Comparison of ENCODE assay signal across 2 cellular contexts in the genomic region with DNA sequence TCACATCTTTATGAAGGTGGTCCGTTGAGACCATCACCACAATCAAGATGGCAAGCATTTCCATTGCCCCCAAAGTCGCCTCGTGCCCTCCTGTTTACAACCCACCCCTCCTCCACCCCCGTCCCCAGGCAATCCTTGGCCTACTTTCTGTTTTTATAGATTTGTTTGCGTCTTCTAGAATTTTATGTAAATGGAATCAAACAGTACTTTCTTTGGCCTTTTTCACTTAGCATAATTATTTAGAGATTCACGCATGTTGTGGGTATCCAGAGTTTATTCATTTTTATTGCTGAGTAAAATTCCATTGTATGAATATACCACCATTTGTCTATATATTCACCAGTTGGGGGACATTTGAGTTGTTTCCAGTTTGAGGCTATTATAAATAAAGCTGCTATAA.
TF ChIP-seq lines count a peak whose summit lies in the region.

No MANE protein-coding gene starts in this region.

TF ChIP-seq in IMR-90, 13 proteins besides CTCF, POLR2A, EP300 and RAD21:
- TF ChIP-seq MAFK (IDR thresholded peaks at IDR 0.05; ENCODE audit: low read depth, low read length): no peak
- TF ChIP-seq, protein P1, sequence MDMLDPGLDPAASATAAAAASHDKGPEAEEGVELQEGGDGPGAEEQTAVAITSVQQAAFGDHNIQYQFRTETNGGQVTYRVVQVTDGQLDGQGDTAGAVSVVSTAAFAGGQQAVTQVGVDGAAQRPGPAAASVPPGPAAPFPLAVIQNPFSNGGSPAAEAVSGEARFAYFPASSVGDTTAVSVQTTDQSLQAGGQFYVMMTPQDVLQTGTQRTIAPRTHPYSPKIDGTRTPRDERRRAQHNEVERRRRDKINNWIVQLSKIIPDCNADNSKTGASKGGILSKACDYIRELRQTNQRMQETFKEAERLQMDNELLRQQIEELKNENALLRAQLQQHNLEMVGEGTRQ (IDR thresholded peaks at IDR 0.05; ENCODE audit: low read depth, low read length): no peak
- no peak for TF ChIP-seq FOS (IDR thresholded peaks at IDR 0.05; ENCODE audit: low read depth, low read length)
- TF ChIP-seq MXI1 (IDR thresholded peaks at IDR 0.05; ENCODE audit: borderline replicate concordance, low read depth, low read length): no peak
- TF ChIP-seq, protein P2, sequence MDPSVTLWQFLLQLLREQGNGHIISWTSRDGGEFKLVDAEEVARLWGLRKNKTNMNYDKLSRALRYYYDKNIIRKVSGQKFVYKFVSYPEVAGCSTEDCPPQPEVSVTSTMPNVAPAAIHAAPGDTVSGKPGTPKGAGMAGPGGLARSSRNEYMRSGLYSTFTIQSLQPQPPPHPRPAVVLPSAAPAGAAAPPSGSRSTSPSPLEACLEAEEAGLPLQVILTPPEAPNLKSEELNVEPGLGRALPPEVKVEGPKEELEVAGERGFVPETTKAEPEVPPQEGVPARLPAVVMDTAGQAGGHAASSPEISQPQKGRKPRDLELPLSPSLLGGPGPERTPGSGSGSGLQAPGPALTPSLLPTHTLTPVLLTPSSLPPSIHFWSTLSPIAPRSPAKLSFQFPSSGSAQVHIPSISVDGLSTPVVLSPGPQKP (IDR thresholded peaks at IDR 0.05; ENCODE audit: borderline replicate concordance, low read depth, low read length): no peak
- no peak for TF ChIP-seq NFE2L2 (IDR thresholded peaks at IDR 0.05; ENCODE audit: low read depth, low read length)
- no peak for TF ChIP-seq SMC3 (IDR thresholded peaks at IDR 0.05; ENCODE audit: low read depth, low read length)
- TF ChIP-seq RFX5 (IDR thresholded peaks at IDR 0.05; ENCODE audit: low read depth, low read length): no peak
- no peak for TF ChIP-seq MAZ (IDR thresholded peaks at IDR 0.05; ENCODE audit: borderline replicate concordance, low read depth, low read length)
- no peak for TF ChIP-seq CEBPB (IDR thresholded peaks at IDR 0.05; ENCODE audit: low read depth, low read length)
- TF ChIP-seq RCOR1 (IDR thresholded peaks at IDR 0.05; ENCODE audit: insufficient replicate concordance, low read length): no peak
- no peak for TF ChIP-seq BHLHE40 (IDR thresholded peaks at IDR 0.05; ENCODE audit: low read depth, low read length)
- TF ChIP-seq CHD1 (IDR thresholded peaks at IDR 0.05; ENCODE audit: low read depth, low read length): no peak

TF ChIP-seq in K562, 482 proteins besides CTCF, POLR2A, EP300 and RAD21 (continues in another document):
- no peak for TF ChIP-seq MCM3 (IDR thresholded peaks at IDR 0.05)
- no peak for TF ChIP-seq POU5F1 (IDR thresholded peaks at IDR 0.05; ENCODE audit: borderline replicate concordance, low read depth, low read length, partially characterized antibody)
- no peak for TF ChIP-seq TAF9B (IDR thresholded peaks at IDR 0.05; ENCODE audit: partially characterized antibody)
- TF ChIP-seq CCNT2 (IDR thresholded peaks at IDR 0.05; ENCODE audit: borderline replicate concordance, extremely low read depth, insufficient read length, low read depth, low read length): no peak
- TF ChIP-seq PHF21A (IDR thresholded peaks at IDR 0.05; ENCODE audit: borderline replicate concordance, low read depth): no peak
- TF ChIP-seq, protein P3, sequence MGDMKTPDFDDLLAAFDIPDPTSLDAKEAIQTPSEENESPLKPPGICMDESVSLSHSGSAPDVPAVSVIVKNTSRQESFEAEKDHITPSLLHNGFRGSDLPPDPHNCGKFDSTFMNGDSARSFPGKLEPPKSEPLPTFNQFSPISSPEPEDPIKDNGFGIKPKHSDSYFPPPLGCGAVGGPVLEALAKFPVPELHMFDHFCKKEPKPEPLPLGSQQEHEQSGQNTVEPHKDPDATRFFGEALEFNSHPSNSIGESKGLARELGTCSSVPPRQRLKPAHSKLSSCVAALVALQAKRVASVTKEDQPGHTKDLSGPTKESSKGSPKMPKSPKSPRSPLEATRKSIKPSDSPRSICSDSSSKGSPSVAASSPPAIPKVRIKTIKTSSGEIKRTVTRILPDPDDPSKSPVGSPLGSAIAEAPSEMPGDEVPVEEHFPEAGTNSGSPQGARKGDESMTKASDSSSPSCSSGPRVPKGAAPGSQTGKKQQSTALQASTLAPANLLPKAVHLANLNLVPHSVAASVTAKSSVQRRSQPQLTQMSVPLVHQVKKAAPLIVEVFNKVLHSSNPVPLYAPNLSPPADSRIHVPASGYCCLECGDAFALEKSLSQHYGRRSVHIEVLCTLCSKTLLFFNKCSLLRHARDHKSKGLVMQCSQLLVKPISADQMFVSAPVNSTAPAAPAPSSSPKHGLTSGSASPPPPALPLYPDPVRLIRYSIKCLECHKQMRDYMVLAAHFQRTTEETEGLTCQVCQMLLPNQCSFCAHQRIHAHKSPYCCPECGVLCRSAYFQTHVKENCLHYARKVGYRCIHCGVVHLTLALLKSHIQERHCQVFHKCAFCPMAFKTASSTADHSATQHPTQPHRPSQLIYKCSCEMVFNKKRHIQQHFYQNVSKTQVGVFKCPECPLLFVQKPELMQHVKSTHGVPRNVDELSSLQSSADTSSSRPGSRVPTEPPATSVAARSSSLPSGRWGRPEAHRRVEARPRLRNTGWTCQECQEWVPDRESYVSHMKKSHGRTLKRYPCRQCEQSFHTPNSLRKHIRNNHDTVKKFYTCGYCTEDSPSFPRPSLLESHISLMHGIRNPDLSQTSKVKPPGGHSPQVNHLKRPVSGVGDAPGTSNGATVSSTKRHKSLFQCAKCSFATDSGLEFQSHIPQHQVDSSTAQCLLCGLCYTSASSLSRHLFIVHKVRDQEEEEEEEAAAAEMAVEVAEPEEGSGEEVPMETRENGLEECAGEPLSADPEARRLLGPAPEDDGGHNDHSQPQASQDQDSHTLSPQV (IDR thresholded peaks at IDR 0.05): no peak
- no peak for TF ChIP-seq BMI1 (IDR thresholded peaks at IDR 0.05; ENCODE audit: low read length)
- no peak for TF ChIP-seq ZKSCAN8 (CRISPR knock-in tag; IDR thresholded peaks at IDR 0.05)
- TF ChIP-seq, protein P4, sequence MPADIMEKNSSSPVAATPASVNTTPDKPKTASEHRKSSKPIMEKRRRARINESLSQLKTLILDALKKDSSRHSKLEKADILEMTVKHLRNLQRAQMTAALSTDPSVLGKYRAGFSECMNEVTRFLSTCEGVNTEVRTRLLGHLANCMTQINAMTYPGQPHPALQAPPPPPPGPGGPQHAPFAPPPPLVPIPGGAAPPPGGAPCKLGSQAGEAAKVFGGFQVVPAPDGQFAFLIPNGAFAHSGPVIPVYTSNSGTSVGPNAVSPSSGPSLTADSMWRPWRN (IDR thresholded peaks at IDR 0.05; ENCODE audit: low read depth): no peak
- TF ChIP-seq, protein P5, sequence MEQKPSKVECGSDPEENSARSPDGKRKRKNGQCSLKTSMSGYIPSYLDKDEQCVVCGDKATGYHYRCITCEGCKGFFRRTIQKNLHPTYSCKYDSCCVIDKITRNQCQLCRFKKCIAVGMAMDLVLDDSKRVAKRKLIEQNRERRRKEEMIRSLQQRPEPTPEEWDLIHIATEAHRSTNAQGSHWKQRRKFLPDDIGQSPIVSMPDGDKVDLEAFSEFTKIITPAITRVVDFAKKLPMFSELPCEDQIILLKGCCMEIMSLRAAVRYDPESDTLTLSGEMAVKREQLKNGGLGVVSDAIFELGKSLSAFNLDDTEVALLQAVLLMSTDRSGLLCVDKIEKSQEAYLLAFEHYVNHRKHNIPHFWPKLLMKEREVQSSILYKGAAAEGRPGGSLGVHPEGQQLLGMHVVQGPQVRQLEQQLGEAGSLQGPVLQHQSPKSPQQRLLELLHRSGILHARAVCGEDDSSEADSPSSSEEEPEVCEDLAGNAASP (IDR thresholded peaks at IDR 0.05): no peak
- TF ChIP-seq, protein P6, sequence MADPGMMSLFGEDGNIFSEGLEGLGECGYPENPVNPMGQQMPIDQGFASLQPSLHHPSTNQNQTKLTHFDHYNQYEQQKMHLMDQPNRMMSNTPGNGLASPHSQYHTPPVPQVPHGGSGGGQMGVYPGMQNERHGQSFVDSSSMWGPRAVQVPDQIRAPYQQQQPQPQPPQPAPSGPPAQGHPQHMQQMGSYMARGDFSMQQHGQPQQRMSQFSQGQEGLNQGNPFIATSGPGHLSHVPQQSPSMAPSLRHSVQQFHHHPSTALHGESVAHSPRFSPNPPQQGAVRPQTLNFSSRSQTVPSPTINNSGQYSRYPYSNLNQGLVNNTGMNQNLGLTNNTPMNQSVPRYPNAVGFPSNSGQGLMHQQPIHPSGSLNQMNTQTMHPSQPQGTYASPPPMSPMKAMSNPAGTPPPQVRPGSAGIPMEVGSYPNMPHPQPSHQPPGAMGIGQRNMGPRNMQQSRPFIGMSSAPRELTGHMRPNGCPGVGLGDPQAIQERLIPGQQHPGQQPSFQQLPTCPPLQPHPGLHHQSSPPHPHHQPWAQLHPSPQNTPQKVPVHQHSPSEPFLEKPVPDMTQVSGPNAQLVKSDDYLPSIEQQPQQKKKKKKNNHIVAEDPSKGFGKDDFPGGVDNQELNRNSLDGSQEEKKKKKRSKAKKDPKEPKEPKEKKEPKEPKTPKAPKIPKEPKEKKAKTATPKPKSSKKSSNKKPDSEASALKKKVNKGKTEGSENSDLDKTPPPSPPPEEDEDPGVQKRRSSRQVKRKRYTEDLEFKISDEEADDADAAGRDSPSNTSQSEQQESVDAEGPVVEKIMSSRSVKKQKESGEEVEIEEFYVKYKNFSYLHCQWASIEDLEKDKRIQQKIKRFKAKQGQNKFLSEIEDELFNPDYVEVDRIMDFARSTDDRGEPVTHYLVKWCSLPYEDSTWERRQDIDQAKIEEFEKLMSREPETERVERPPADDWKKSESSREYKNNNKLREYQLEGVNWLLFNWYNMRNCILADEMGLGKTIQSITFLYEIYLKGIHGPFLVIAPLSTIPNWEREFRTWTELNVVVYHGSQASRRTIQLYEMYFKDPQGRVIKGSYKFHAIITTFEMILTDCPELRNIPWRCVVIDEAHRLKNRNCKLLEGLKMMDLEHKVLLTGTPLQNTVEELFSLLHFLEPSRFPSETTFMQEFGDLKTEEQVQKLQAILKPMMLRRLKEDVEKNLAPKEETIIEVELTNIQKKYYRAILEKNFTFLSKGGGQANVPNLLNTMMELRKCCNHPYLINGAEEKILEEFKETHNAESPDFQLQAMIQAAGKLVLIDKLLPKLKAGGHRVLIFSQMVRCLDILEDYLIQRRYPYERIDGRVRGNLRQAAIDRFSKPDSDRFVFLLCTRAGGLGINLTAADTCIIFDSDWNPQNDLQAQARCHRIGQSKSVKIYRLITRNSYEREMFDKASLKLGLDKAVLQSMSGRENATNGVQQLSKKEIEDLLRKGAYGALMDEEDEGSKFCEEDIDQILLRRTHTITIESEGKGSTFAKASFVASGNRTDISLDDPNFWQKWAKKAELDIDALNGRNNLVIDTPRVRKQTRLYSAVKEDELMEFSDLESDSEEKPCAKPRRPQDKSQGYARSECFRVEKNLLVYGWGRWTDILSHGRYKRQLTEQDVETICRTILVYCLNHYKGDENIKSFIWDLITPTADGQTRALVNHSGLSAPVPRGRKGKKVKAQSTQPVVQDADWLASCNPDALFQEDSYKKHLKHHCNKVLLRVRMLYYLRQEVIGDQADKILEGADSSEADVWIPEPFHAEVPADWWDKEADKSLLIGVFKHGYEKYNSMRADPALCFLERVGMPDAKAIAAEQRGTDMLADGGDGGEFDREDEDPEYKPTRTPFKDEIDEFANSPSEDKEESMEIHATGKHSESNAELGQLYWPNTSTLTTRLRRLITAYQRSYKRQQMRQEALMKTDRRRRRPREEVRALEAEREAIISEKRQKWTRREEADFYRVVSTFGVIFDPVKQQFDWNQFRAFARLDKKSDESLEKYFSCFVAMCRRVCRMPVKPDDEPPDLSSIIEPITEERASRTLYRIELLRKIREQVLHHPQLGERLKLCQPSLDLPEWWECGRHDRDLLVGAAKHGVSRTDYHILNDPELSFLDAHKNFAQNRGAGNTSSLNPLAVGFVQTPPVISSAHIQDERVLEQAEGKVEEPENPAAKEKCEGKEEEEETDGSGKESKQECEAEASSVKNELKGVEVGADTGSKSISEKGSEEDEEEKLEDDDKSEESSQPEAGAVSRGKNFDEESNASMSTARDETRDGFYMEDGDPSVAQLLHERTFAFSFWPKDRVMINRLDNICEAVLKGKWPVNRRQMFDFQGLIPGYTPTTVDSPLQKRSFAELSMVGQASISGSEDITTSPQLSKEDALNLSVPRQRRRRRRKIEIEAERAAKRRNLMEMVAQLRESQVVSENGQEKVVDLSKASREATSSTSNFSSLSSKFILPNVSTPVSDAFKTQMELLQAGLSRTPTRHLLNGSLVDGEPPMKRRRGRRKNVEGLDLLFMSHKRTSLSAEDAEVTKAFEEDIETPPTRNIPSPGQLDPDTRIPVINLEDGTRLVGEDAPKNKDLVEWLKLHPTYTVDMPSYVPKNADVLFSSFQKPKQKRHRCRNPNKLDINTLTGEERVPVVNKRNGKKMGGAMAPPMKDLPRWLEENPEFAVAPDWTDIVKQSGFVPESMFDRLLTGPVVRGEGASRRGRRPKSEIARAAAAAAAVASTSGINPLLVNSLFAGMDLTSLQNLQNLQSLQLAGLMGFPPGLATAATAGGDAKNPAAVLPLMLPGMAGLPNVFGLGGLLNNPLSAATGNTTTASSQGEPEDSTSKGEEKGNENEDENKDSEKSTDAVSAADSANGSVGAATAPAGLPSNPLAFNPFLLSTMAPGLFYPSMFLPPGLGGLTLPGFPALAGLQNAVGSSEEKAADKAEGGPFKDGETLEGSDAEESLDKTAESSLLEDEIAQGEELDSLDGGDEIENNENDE (IDR thresholded peaks at IDR 0.05; ENCODE audit: low read depth, low read length): no peak
- 0 out of 2 replicates have a peak, but pooled peaks have one; percentile 41 for TF ChIP-seq HOXB6 (CRISPR knock-in tag; IDR thresholded peaks at IDR 0.05; ENCODE audit: borderline replicate concordance)
- no peak for TF ChIP-seq XRCC3 (IDR thresholded peaks at IDR 0.05)
- TF ChIP-seq ZNF408 (CRISPR knock-in tag; IDR thresholded peaks at IDR 0.05; ENCODE audit: low read depth): 0 out of 2 replicates have a peak, but pooled peaks have one; percentile 40
- no peak for TF ChIP-seq BRCA1 (IDR thresholded peaks at IDR 0.05)
- TF ChIP-seq BRCA1 (CRISPR knock-in tag; IDR thresholded peaks at IDR 0.05): no peak
- no peak for TF ChIP-seq MYC (IDR thresholded peaks at IDR 0.05; ENCODE audit: low read depth, low read length)
- 0 out of 2 replicates have a peak, but pooled peaks have one; percentile 31 for TF ChIP-seq MYC (CRISPR knock-in tag; IDR thresholded peaks at IDR 0.05; ENCODE audit: borderline replicate concordance, low read depth)
- no peak for TF ChIP-seq PML (IDR thresholded peaks at IDR 0.05; ENCODE audit: low read length)
- TF ChIP-seq MEF2A (IDR thresholded peaks at IDR 0.05; ENCODE audit: control insufficient read depth, low read depth, low read length): no peak
- TF ChIP-seq, protein P7, sequence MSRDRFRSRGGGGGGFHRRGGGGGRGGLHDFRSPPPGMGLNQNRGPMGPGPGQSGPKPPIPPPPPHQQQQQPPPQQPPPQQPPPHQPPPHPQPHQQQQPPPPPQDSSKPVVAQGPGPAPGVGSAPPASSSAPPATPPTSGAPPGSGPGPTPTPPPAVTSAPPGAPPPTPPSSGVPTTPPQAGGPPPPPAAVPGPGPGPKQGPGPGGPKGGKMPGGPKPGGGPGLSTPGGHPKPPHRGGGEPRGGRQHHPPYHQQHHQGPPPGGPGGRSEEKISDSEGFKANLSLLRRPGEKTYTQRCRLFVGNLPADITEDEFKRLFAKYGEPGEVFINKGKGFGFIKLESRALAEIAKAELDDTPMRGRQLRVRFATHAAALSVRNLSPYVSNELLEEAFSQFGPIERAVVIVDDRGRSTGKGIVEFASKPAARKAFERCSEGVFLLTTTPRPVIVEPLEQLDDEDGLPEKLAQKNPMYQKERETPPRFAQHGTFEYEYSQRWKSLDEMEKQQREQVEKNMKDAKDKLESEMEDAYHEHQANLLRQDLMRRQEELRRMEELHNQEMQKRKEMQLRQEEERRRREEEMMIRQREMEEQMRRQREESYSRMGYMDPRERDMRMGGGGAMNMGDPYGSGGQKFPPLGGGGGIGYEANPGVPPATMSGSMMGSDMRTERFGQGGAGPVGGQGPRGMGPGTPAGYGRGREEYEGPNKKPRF (IDR thresholded peaks at IDR 0.05; ENCODE audit: low read depth, low read length): no peak
- TF ChIP-seq ZNF146 (CRISPR knock-in tag; IDR thresholded peaks at IDR 0.05; ENCODE audit: unreplicated experiment): no peak
- no peak for TF ChIP-seq STAG1 (CRISPR knock-in tag; IDR thresholded peaks at IDR 0.05; ENCODE audit: borderline replicate concordance)
- TF ChIP-seq SLC30A9 (CRISPR knock-in tag; IDR thresholded peaks at IDR 0.05): peak; percentile 59; the same call in 1 of the 2 replicates
- no peak for TF ChIP-seq NEUROD1 (IDR thresholded peaks at IDR 0.05; ENCODE audit: borderline replicate concordance, low read depth, low read length, partially characterized antibody)
- no peak for TF ChIP-seq SMAD3 (CRISPR knock-in tag; conservative IDR thresholded peaks at IDR 0.05)
- no peak for TF ChIP-seq ESRRA (IDR thresholded peaks at IDR 0.05; ENCODE audit: borderline replicate concordance, low read depth)
